ENCODE assay signal across 9 cellular contexts in genomic region chr22:50674606-50675552, GRCh38. TPM values are rescaled to one million over a fixed set of nuclear protein-coding genes. Genes with fewer than 3 reads are reported as not detected.
DNase-seq lines count a peak whose midpoint lies in the region; ATAC-seq, FAIRE-seq and TF ChIP-seq lines count a peak whose summit lies in the region.
"Had no signal": no experiment of that assay in that cellular context is flagged by ENCODE, and none has a peak within 500 bp of the region (broad histone marks: within the 10 kb centered on the region; RNA-seq: fewer than 3 reads in every experiment).

No MANE protein-coding gene starts in this region.

- H3K4me1 ChIP-seq in H1 (replicated peaks in 1 of 4; ENCODE audit: control insufficient read depth in 3 of 4, insufficient read depth in 4 of 4, low read length in 3 of 4): peaks cover 0 to 16% (median 9%) of the 10 kb centered on the region in 4 experiments; a peak in 6 of 7 replicates
- peaks cover 8 to 17% of the 10 kb centered on the region in 2 donors for H3K4me1 ChIP-seq in naive thymus-derived CD4-positive, alpha-beta T cell (ENCODE audit: control insufficient read depth in 2 of 2, insufficient read depth in 2 of 2, low read length in 2 of 2)

- peak overlapping the region; percentile 1 for H2BK5ac ChIP-seq in H1 (ENCODE audit: low read depth, low read length)

- H2BK120ac ChIP-seq in H1 (replicated peaks; ENCODE audit: low read depth, low read length): no peak overlapping the region

- no peak overlapping the region for H3K56ac ChIP-seq in H1 (replicated peaks; ENCODE audit: insufficient read length, low read depth, low read length)

- intact Hi-C loops in naive thymus-derived CD4-positive, alpha-beta T cell (cut with micrococcal nuclease): loop anchor here in 1 of 2 donors (5.0 kb wide), 1 partner anchor 53 kb away; no protein-coding TSS in a partner anchor

- peaks cover 11 to 48% (median 35%) of the 10 kb centered on the region in 5 donors for H3K27me3 Mint-ChIP-seq in naive thymus-derived CD4-positive, alpha-beta T cell

- H3K23ac ChIP-seq in H1 (ENCODE audit: insufficient read length): no peak overlapping the region

- H4K8ac ChIP-seq in H1 (ENCODE audit: extremely low read depth, insufficient read depth, low read length): peak overlapping the region; percentile 35; the same call in 1 of the 2 replicates

- TF ChIP-seq CTCF in 22Rv1 (IDR thresholded peaks at IDR 0.05) (no peak), GM10248 (IDR thresholded peaks at IDR 0.05; ENCODE audit: control extremely low read depth, extremely low read depth, low read depth, missing control alignments) (no peak), H1 (IDR thresholded peaks at IDR 0.05; ENCODE audit: control extremely low read depth in 1 of 3, insufficient read depth in 1 of 3, low read depth in 1 of 3, low read length in 3 of 3) (no peak)

- H3K4me1 Mint-ChIP-seq in naive thymus-derived CD4-positive, alpha-beta T cell: peaks cover 4 to 23% (median 16%) of the 10 kb centered on the region in 7 donors

- H3K79me1 ChIP-seq in H1 (ENCODE audit: low read depth, low read length): peaks cover 5% of the 10 kb centered on the region; the same call in 1 of the 2 replicates

- TF ChIP-seq POLR2A in H1 (IDR thresholded peaks at IDR 0.05; ENCODE audit: control extremely low read depth in 1 of 2, low read depth in 2 of 2, low read length in 2 of 2): no peak

- POLR2A ChIA-PET in GM10248 (lab: Yijun Ruan, JAX): no interaction called here
- POLR2A ChIA-PET in H1 (lab: Charles Lee; ENCODE audit: partially characterized antibody): interaction anchor here (1.0 kb wide), 1 partner anchor 33 kb away, joined by 3 read pairs; no protein-coding TSS in a partner anchor
- POLR2A ChIA-PET in naive thymus-derived CD4-positive, alpha-beta T cell (lab: Charles Lee): no interaction called here

- H4K91ac ChIP-seq in H1 (replicated peaks; ENCODE audit: insufficient read length, low read length): peak overlapping the region; percentile 1

- peak overlapping the region in 1 of 9 donors; percentile 79 for H3K27ac Mint-ChIP-seq in naive thymus-derived CD4-positive, alpha-beta T cell

- peaks cover 12 to 14% of the 10 kb centered on the region in 2 experiments for H4K20me1 ChIP-seq in H1 (replicated peaks in 1 of 2; ENCODE audit: control insufficient read depth in 1 of 2, insufficient read depth in 2 of 2, low read length in 2 of 2)

- H3K79me2 ChIP-seq in H1 (ENCODE audit: control insufficient read depth in 1 of 2, insufficient read depth in 2 of 2, low read length in 2 of 2): peaks cover 0 to 5% of the 10 kb centered on the region in 2 experiments; a peak in 1 of 4 replicates

- peak overlapping the region; percentile 51 to 70 (median 62) for H3K4me3 ChIP-seq in H1 (ENCODE audit: extremely low read depth in 1 of 4, insufficient read depth in 2 of 4, low read depth in 3 of 4, low read length in 4 of 4)
- H3K4me3 ChIP-seq in naive thymus-derived CD4-positive, alpha-beta T cell (ENCODE audit: low read length): no peak overlapping the region

- peaks cover 13% of the 10 kb centered on the region for H3K23me2 ChIP-seq in H1 (ENCODE audit: low read depth, low read length)

- peak overlapping the region; percentile 19 for H3K4ac ChIP-seq in H1 (replicated peaks; ENCODE audit: insufficient read length, low read depth, low read length)

- peak in 1 of 2 experiments; percentile 29; a peak in 2 of 4 replicates for TF ChIP-seq RAD21 in H1 (IDR thresholded peaks at IDR 0.05 in 1 of 2, conservative IDR thresholded peaks at IDR 0.05 in 1 of 2; ENCODE audit: low read depth in 2 of 2, low read length in 2 of 2)

- peak overlapping the region; percentile 60; the same call in 1 of the 2 replicates for H3K18ac ChIP-seq in H1 (ENCODE audit: extremely low read depth, low read length)

- no peak for TF ChIP-seq EP300 in H1 (IDR thresholded peaks at IDR 0.05; ENCODE audit: borderline replicate concordance in 1 of 2, low read depth in 2 of 2, low read length in 2 of 2)

- H3K27ac ChIP-seq in 22Rv1: peak overlapping the region; percentile 80
- no peak overlapping the region; the same call in 1 of the 2 replicates for H3K27ac ChIP-seq in H1 (ENCODE audit: low read depth, low read length)
- no peak overlapping the region for H3K27ac ChIP-seq in naive thymus-derived CD4-positive, alpha-beta T cell (ENCODE audit: low read depth, low read length)

- CTCF ChIA-PET in GM10248 (lab: Yijun Ruan, JAX) (no interaction called here), H1 (lab: Charles Lee; ENCODE audit: partially characterized antibody) (interaction anchor here (1.0 to 5.3 kb wide), 5 partner anchors 17 to 112 kb away, joined by 3 to 27 read pairs (median 13); partner anchors contain the start of gene SYCE3)
- CTCF ChIA-PET in naive thymus-derived CD4-positive, alpha-beta T cell (lab: Charles Lee): no interaction called here

- peak overlapping the region; percentile 33; the same call in 1 of the 2 replicates for H2BK15ac ChIP-seq in H1 (ENCODE audit: low read length)

- peak overlapping the region; percentile 8 to 85 (median 70) for H3K4me3 Mint-ChIP-seq in naive thymus-derived CD4-positive, alpha-beta T cell

- H2AK5ac ChIP-seq in H1 (ENCODE audit: low read depth, low read length): peak overlapping the region; percentile 11; the same call in 1 of the 2 replicates

- H4K5ac ChIP-seq in H1 (ENCODE audit: insufficient read length, low read depth, low read length): peak overlapping the region; percentile 5

- H2BK12ac ChIP-seq in H1 (ENCODE audit: low read depth, low read length): peak overlapping the region; percentile 5; the same call in 1 of the 2 replicates

- FAIRE-seq in H1 (lab: Jason Lieb, UNC): no peak
- FAIRE-seq: GM18507 had no signal

- in situ Hi-C loops in SK-MEL-5 (cut with HindIII; ENCODE audit: low pct_unique_long_range_greater_than_20kb, low sequenced_read_pairs): no loop called here

- H2AFZ ChIP-seq in H1 (ENCODE audit: low read length): peak overlapping the region; percentile 40; the same call in 1 of the 2 replicates

- no peak overlapping the region for H3K14ac ChIP-seq in H1 (ENCODE audit: insufficient read length)

- peak overlapping the region; percentile 82 to 97 for H3K4me2 ChIP-seq in H1 (ENCODE audit: insufficient read depth in 1 of 2, low read depth in 2 of 2, low read length in 2 of 2)

- H3K27me3 ChIP-seq in H1 (replicated peaks in 1 of 4; ENCODE audit: control insufficient read depth in 3 of 4, extremely low read depth in 1 of 4, insufficient read depth in 3 of 4, low read length in 3 of 4): peaks cover 3 to 21% (median 16%) of the 10 kb centered on the region in 4 experiments
- H3K27me3 ChIP-seq in naive thymus-derived CD4-positive, alpha-beta T cell (ENCODE audit: control insufficient read depth in 2 of 2, insufficient read depth in 2 of 2, low read length in 2 of 2): peaks cover 0 to 3% of the 10 kb centered on the region in 2 donors

- ATAC-seq in naive thymus-derived CD4-positive, alpha-beta T cell: peak; percentile 35
- ATAC-seq in GM21825 (IDR thresholded peaks at IDR 0.05; ENCODE audit: unreplicated experiment): no peak

- H3K9me3 ChIP-seq in H1 (ENCODE audit: insufficient read depth in 2 of 2, low read depth in 1 of 2, low read length in 1 of 2): no peaks in the 10 kb centered on the region
- no peaks in the 10 kb centered on the region for H3K9me3 ChIP-seq in naive thymus-derived CD4-positive, alpha-beta T cell (ENCODE audit: control insufficient read depth in 2 of 3, low read length in 3 of 3)

- H3K36me3 Mint-ChIP-seq in naive thymus-derived CD4-positive, alpha-beta T cell: no peaks in the 10 kb centered on the region

- peak overlapping the region in 3 of 4 experiments; percentile 22 to 51 (median 29); a peak in 6 of 7 replicates for H3K9ac ChIP-seq in H1 (replicated peaks in 1 of 4; ENCODE audit: extremely low read depth in 1 of 4, low read depth in 3 of 4, low read length in 3 of 4)

- peaks cover 0 to 3% (median 0%) of the 10 kb centered on the region in 4 experiments; a peak in 2 of 8 replicates for H3K36me3 ChIP-seq in H1 (ENCODE audit: control insufficient read depth in 2 of 4, insufficient read depth in 4 of 4, low read length in 3 of 4)
- no peaks in the 10 kb centered on the region for H3K36me3 ChIP-seq in naive thymus-derived CD4-positive, alpha-beta T cell (ENCODE audit: control insufficient read depth in 2 of 3, insufficient read depth in 3 of 3, low read length in 3 of 3)

- H3K9me3 Mint-ChIP-seq in naive thymus-derived CD4-positive, alpha-beta T cell: peaks cover 0 to 3% (median 0%) of the 10 kb centered on the region in 11 donors

- WGBS in H1 (ENCODE audit: extremely low coverage in 1 of 2, insufficient coverage in 1 of 2, insufficient read length in 1 of 2, insufficient replicate concordance in 2 of 2, low coverage in 1 of 2, low lambda C conversion rate in 2 of 2, missing lambda C conversion rate in 1 of 2), 2 experiments: 23% methylated on average over 25 of the region's 105 CpGs; no CpG with 5 or more reads in 1 of the 2 experiments

- DNase-seq in GM10248 (ENCODE audit: extremely low spot score) (peak; percentile 38), SK-MEL-5 (ENCODE audit: low read depth, low spot score) (peak; percentile 47), H1 (ENCODE audit: low read depth in 1 of 2, low spot score in 2 of 2) (peak; percentile 57 to 90), putamen (ENCODE audit: low spot score) (no peak), Ammon's horn (ENCODE audit: low spot score) (no peak)
- DNase-seq in naive thymus-derived CD4-positive, alpha-beta T cell: peak in 4 of 9 donors; percentile 17 to 48 (median 26)

- no peak overlapping the region for H2BK20ac ChIP-seq in H1 (ENCODE audit: low read length)

RNA-seq across cellular contexts. Expression of gene SHANK3, which starts 2.3 kb away (rescaled TPM):
- 2.1 and 2.6 TPM in 2 replicates for total RNA-seq in SK-MEL-5 (2014; rRNA removed; shearing (Covaris generic))
- 9.2 and 12.1 TPM in 2 replicates for polyA plus RNA-seq in SK-MEL-5 (2015; cell fraction: cytosol; rRNA removed)
- 15.2 and 16.8 TPM in 2 replicates for polyA plus RNA-seq in SK-MEL-5 (2015; cell fraction: nucleus; rRNA removed)
- 6.0 and 6.3 TPM in 2 replicates for total RNA-seq in H1 (2021; fragmentation: NEBNext Ultra II Directional; extraction: Animal tissue kit (Norgen Biotek cat#: 25700))
- polyA plus RNA-seq in H1 (2011; rRNA removed): 1.5 and 2.8 TPM in 2 replicates
- 2.0 TPM for polyA plus RNA-seq in H1 (2011; cell fraction: cytosol; rRNA removed)
- 5.4 TPM for polyA plus RNA-seq in H1 (2011; cell fraction: nucleus; rRNA removed)
- polyA plus RNA-seq in H1 (2012, experiment 1 of 2): 2.9 to 5.2 TPM (median 4.1 TPM) in 4 replicates
- polyA plus RNA-seq in H1 (2012, experiment 2 of 2): 2.5 TPM
- 1.7 TPM for polyA plus RNA-seq in H1 (2013, experiment 1 of 2)
- 1.7 TPM for polyA plus RNA-seq in H1 (2013, experiment 2 of 2)
- polyA minus RNA-seq in H1 (2011; rRNA and poly(A)+ RNA removed): 1.4 and 2.2 TPM in 2 replicates
- 2.9 TPM for polyA minus RNA-seq in H1 (2011; cell fraction: cytosol; rRNA and poly(A)+ RNA removed)
- 4.6 TPM for polyA minus RNA-seq in H1 (2011; cell fraction: nucleus; rRNA and poly(A)+ RNA removed)
- under 1 TPM in 3 of 5 experiments, not detected in 2; 0.07 to 0.73 (median 0.16) TPM for total RNA-seq in naive thymus-derived CD4-positive, alpha-beta T cell
- polyA plus RNA-seq in naive thymus-derived CD4-positive, alpha-beta T cell: not detected

RNA-seq across cellular contexts. Expression of gene ARSA, which starts 46.9 kb away (rescaled TPM):
- total RNA-seq in SK-MEL-5 (2014; rRNA removed; shearing (Covaris generic)): 17.5 and 20.9 TPM in 2 replicates
- polyA plus RNA-seq in SK-MEL-5 (2015; cell fraction: cytosol; rRNA removed): 62.2 and 65.0 TPM in 2 replicates
- polyA plus RNA-seq in SK-MEL-5 (2015; cell fraction: nucleus; rRNA removed): 147 and 162 TPM in 2 replicates
- 7.7 and 9.8 TPM in 2 replicates for total RNA-seq in H1 (2021; fragmentation: NEBNext Ultra II Directional; extraction: Animal tissue kit (Norgen Biotek cat#: 25700))
- 10.1 and 14.3 TPM in 2 replicates for polyA plus RNA-seq in H1 (2011; rRNA removed)
- polyA plus RNA-seq in H1 (2011; cell fraction: cytosol; rRNA removed): 8.5 TPM
- 49.1 TPM for polyA plus RNA-seq in H1 (2011; cell fraction: nucleus; rRNA removed)
- 8.3 to 12.4 TPM (median 11.3 TPM) in 4 replicates for polyA plus RNA-seq in H1 (2012, experiment 1 of 2)
- polyA plus RNA-seq in H1 (2012, experiment 2 of 2): 10.7 TPM
- 9.1 TPM for polyA plus RNA-seq in H1 (2013, experiment 1 of 2)
- 8.0 TPM for polyA plus RNA-seq in H1 (2013, experiment 2 of 2)
- 4.2 and 4.7 TPM in 2 replicates for polyA minus RNA-seq in H1 (2011; rRNA and poly(A)+ RNA removed)
- polyA minus RNA-seq in H1 (2011; cell fraction: cytosol; rRNA and poly(A)+ RNA removed): 7.0 TPM
- 12.1 TPM for polyA minus RNA-seq in H1 (2011; cell fraction: nucleus; rRNA and poly(A)+ RNA removed)
- 10 to 100 TPM; 64.3 to 96.3 (median 68.7) TPM for total RNA-seq in naive thymus-derived CD4-positive, alpha-beta T cell
- 10 to 100 TPM in 1 of 2 donors, 1 to 10 TPM in 1; 7.1 to 12.3 TPM for polyA plus RNA-seq in naive thymus-derived CD4-positive, alpha-beta T cell

Comparison
In these comparisons a context has a peak if more than half of its experiments do, and no peak if none do; other contexts are left out.
1. DNase-seq: peak in GM10248 (single experiment), SK-MEL-5 (single experiment) and H1 (2 of 2); none in putamen (single experiment) and Ammon's horn (single experiment).